25 cellular contexts compared by ENCODE assay signal in genomic region chr19:46337487-46337886, GRCh38. TPM values are rescaled to one million over a fixed set of nuclear protein-coding genes. Genes with fewer than 3 reads are reported as not detected.
"Had no signal": no experiment of that assay in that cellular context is flagged by ENCODE, and none has a peak within 500 bp of the region (broad histone marks: within the 10 kb centered on the region; RNA-seq: fewer than 3 reads in every experiment).

No MANE protein-coding gene starts in this region.

- H3K4me3 ChIP-seq: colonic mucosa, esophagus squamous epithelium, gastrocnemius medialis, heart right ventricle, left lung, lower lobe of right lung, mucosa of descending colon had no signal

- H3K27ac ChIP-seq: colonic mucosa, epithelial cell of prostate, esophagus squamous epithelium, gastrocnemius medialis, heart right ventricle, left lung, lower lobe of right lung had no signal

- DNase-seq: colonic mucosa; cortex of kidney; effector CD8-positive, alpha-beta T cell; effector memory CD8-positive, alpha-beta T cell; endodermal cell; erythroblast; esophagus squamous epithelium; foreskin fibroblast; foreskin melanocyte; gastrocnemius medialis; glutamatergic neuron; heart right ventricle; hippocampal formation; left cardiac atrium; left lung; left ventricle myocardium superior; lower lobe of right lung; mesenchymal stem cell; mucosa of descending colon; naive B cell had no signal

- H3K9me3 Mint-ChIP-seq: dendritic cell treated with granulocyte-macrophage colony-stimulating factor and Interleukin-4, amounts not matched to agents 40 ng/mL and 50 ng/mL, for 4 days; effector memory CD8-positive, alpha-beta T cell; endodermal cell; mesothelial cell of epicardium had no signal

- ATAC-seq: effector memory CD8-positive, alpha-beta T cell; esophagus mucosa; gastrocnemius medialis; left cardiac atrium; left lung; left ventricle myocardium superior; lower lobe of right lung; mucosa of descending colon had no signal

- H3K4me1 ChIP-seq: colonic mucosa, esophagus squamous epithelium, gastrocnemius medialis, heart right ventricle, left lung, lower lobe of right lung had no signal

- H3K36me3 ChIP-seq: colonic mucosa had no signal

- H3K4me1 Mint-ChIP-seq: endodermal cell had no signal

- H3K4me3 Mint-ChIP-seq: dendritic cell treated with granulocyte-macrophage colony-stimulating factor and Interleukin-4, amounts not matched to agents 40 ng/mL and 50 ng/mL, for 4 days; effector memory CD8-positive, alpha-beta T cell; endodermal cell; mesothelial cell of epicardium; naive B cell had no signal

- H3K36me3 Mint-ChIP-seq: naive B cell had no signal

- H3K9me3 ChIP-seq: colonic mucosa, esophagus squamous epithelium, gastrocnemius medialis, heart right ventricle, left lung, lower lobe of right lung, mucosa of descending colon had no signal

- H3K27ac Mint-ChIP-seq: dendritic cell treated with granulocyte-macrophage colony-stimulating factor and Interleukin-4, amounts not matched to agents 40 ng/mL and 50 ng/mL, for 4 days; effector memory CD8-positive, alpha-beta T cell; endodermal cell had no signal

RNA-seq across cellular contexts. Expression of gene HIF3A, which starts 40.6 kb away (rescaled TPM):
- total RNA-seq: myocyte had no signal
